In the genomic region with DNA sequence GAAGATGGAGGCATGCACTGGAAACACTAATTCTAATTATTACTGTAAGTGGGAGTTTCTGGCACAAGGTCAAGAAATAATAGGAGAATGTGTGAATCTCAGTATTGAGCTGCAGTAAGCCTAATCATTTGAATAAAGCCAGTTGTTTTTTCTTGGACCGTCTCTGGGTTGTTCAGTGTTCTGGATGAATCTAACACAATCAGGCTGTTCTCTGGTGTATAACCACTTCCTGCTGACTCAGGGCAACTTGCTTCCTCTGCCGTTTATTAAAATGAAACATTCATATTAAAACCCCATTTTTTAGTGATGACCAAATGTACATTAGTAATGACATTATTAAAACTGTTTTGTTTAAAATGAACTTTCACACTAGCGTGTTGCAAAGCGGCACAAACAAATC, we compare ENCODE assay signal across 8 cellular contexts.
A peak's percentile ranks its signal among the peaks of the same experiment; 100 is the strongest.
DNase-seq lines count a peak whose midpoint lies in the region; ATAC-seq and TF ChIP-seq lines count a peak whose summit lies in the region.

No MANE protein-coding gene starts in this region.

- no peaks in the 10 kb centered on the region for H3K4me1 ChIP-seq in adrenal gland (replicated peaks in 1 of 2)

- H3K27me3 Mint-ChIP-seq in activated T-cell treated with anti-CD3 and anti-CD28 coated beads, Interleukin-2, amount 50 U/mL, for 24 hours: no peaks in the 10 kb centered on the region
- no peaks in the 10 kb centered on the region for H3K27me3 Mint-ChIP-seq in stimulated activated memory B cell treated with anti-CD40 and anti-IgM and Interleukin-4, amounts not matched to agents 10 μg/mL and 1 μg/mL and 100 μg/mL, for 72 hours

- H3K36me3 Mint-ChIP-seq in activated T-cell treated with anti-CD3 and anti-CD28 coated beads, Interleukin-2, amount 50 U/mL, for 24 hours (ENCODE audit: low read depth): no peaks in the 10 kb centered on the region
- H3K36me3 Mint-ChIP-seq in stimulated activated memory B cell treated with anti-CD40 and anti-IgM and Interleukin-4, amounts not matched to agents 10 μg/mL and 1 μg/mL and 100 μg/mL, for 72 hours: no peaks in the 10 kb centered on the region

- no peak for TF ChIP-seq CTCF in adrenal gland (IDR thresholded peaks at IDR 0.05)

- H3K27ac Mint-ChIP-seq in activated T-cell treated with anti-CD3 and anti-CD28 coated beads, Interleukin-2, amount 50 U/mL, for 24 hours: peak overlapping the region; percentile 35
- no peak overlapping the region for H3K27ac Mint-ChIP-seq in stimulated activated memory B cell treated with anti-CD40 and anti-IgM and Interleukin-4, amounts not matched to agents 10 μg/mL and 1 μg/mL and 100 μg/mL, for 72 hours

- H3K27me3 ChIP-seq in adrenal gland: no peaks in the 10 kb centered on the region

- peaks cover 13% of the 10 kb centered on the region for H3K4me1 Mint-ChIP-seq in activated T-cell treated with anti-CD3 and anti-CD28 coated beads, Interleukin-2, amount 50 U/mL, for 24 hours (ENCODE audit: low read depth)
- peaks cover 10% of the 10 kb centered on the region for H3K4me1 Mint-ChIP-seq in stimulated activated memory B cell treated with anti-CD40 and anti-IgM and Interleukin-4, amounts not matched to agents 10 μg/mL and 1 μg/mL and 100 μg/mL, for 72 hours

- intact Hi-C loops in adrenal gland (cut with DNase I): no loop called here

- H3K36me3 ChIP-seq in adrenal gland (replicated peaks in 1 of 2): no peaks in the 10 kb centered on the region

- no peak overlapping the region for H3K4me3 ChIP-seq in adrenal gland

- 37 to 43% (median 39%) methylated on average over 4 of the region's 4 CpGs for WGBS in adrenal gland, 4 donors

- TF ChIP-seq POLR2A in adrenal gland (IDR thresholded peaks at IDR 0.05): no peak

- no peak overlapping the region for H3K4me3 Mint-ChIP-seq in activated T-cell treated with anti-CD3 and anti-CD28 coated beads, Interleukin-2, amount 50 U/mL, for 24 hours
- no peak overlapping the region for H3K4me3 Mint-ChIP-seq in stimulated activated memory B cell treated with anti-CD40 and anti-IgM and Interleukin-4, amounts not matched to agents 10 μg/mL and 1 μg/mL and 100 μg/mL, for 72 hours

- H3K9me3 Mint-ChIP-seq in activated T-cell treated with anti-CD3 and anti-CD28 coated beads, Interleukin-2, amount 50 U/mL, for 24 hours: no peaks in the 10 kb centered on the region
- H3K9me3 Mint-ChIP-seq in stimulated activated memory B cell treated with anti-CD40 and anti-IgM and Interleukin-4, amounts not matched to agents 10 μg/mL and 1 μg/mL and 100 μg/mL, for 72 hours: no peaks in the 10 kb centered on the region

- no peaks in the 10 kb centered on the region for H3K9me3 ChIP-seq in adrenal gland (replicated peaks in 1 of 3)

- DNase-seq in activated T-cell treated with anti-CD3 and anti-CD28 coated beads, Interleukin-2, amount 50 U/mL, for 24 hours: no peak
- DNase-seq in activated T-cell treated with anti-CD3 and anti-CD28 coated beads for 4 hours: no peak
- peak in 4 of 7 donors; percentile 10 to 19 (median 12) for DNase-seq in adrenal gland
- DNase-seq in myocyte (ENCODE audit: low read depth): peak; percentile 60
- DNase-seq in stimulated activated CD4-positive, alpha-beta T cell treated with anti-CD3 and anti-CD28 coated beads, Interleukin-12 subunit alpha, Interleukin-12 subunit beta, amount 100 ng/mL, for 4 hours: no peak
- DNase-seq in ecto neural progenitor cell (ENCODE audit: low spot score): no peak

- peak; percentile 88 for ATAC-seq in HG03460 (IDR thresholded peaks at IDR 0.05; ENCODE audit: unreplicated experiment)
- no peak for ATAC-seq in stimulated activated memory B cell treated with anti-CD40 and anti-IgM and Interleukin-4, amounts not matched to agents 10 μg/mL and 1 μg/mL and 100 μg/mL, for 72 hours

- peak overlapping the region in 1 of 5 donors; percentile 27 for H3K27ac ChIP-seq in adrenal gland

Comparison
In these comparisons a context has a peak if more than half of its experiments do, and no peak if none do; other contexts are left out.
1. DNase-seq: peak in adrenal gland (4 of 7) and myocyte (single experiment); none in activated T-cell treated with anti-CD3 and anti-CD28 coated beads, Interleukin-2, amount 50 U/mL, for 24 hours (single experiment), activated T-cell treated with anti-CD3 and anti-CD28 coated beads for 4 hours (single experiment), stimulated activated CD4-positive, alpha-beta T cell treated with anti-CD3 and anti-CD28 coated beads, Interleukin-12 subunit alpha, Interleukin-12 subunit beta, amount 100 ng/mL, for 4 hours (single experiment) and ecto neural progenitor cell (single experiment).